9 cellular contexts compared by ENCODE assay signal in genomic region chr1:235650341-235651169, GRCh38. TPM values are rescaled to one million over a fixed set of nuclear protein-coding genes. Genes with fewer than 3 reads are reported as not detected.
DNase-seq lines count a peak whose midpoint lies in the region; ATAC-seq, FAIRE-seq and TF ChIP-seq lines count a peak whose summit lies in the region.
"Had no signal": no experiment of that assay in that cellular context is flagged by ENCODE, and none has a peak within 500 bp of the region (broad histone marks: within the 10 kb centered on the region; RNA-seq: fewer than 3 reads in every experiment).

No MANE protein-coding gene starts in this region.

- TF ChIP-seq POLR2A in H1 (IDR thresholded peaks at IDR 0.05; ENCODE audit: control extremely low read depth in 1 of 2, low read depth in 2 of 2, low read length in 2 of 2), result peak; percentile 49 to 73

- H3K18ac ChIP-seq in H1 (ENCODE audit: extremely low read depth, low read length), result peak overlapping the region; percentile 87

- H2BK5ac ChIP-seq in H1 (ENCODE audit: low read depth, low read length), result peak overlapping the region; percentile 87

- H4K8ac ChIP-seq in H1 (ENCODE audit: extremely low read depth, insufficient read depth, low read length), result peak overlapping the region; percentile 84

- H3K9me3 Mint-ChIP-seq in natural killer cell treated with Interleukin-12 subunit alpha and Interleukin-12 subunit beta and Interleukin-15 and Interleukin-18, amount 100 ng/mL, for 72 hours, result no peaks in the 10 kb centered on the region

- WGBS in H1 (ENCODE audit: extremely low coverage in 1 of 2, insufficient coverage in 1 of 2, insufficient read length in 1 of 2, insufficient replicate concordance in 2 of 2, low coverage in 1 of 2, low lambda C conversion rate in 2 of 2, missing lambda C conversion rate in 1 of 2), 2 experiments, result 4% methylated on average over 46 of the region's 71 CpGs; no CpG with 5 or more reads in 1 of the 2 experiments

- H3K27ac Mint-ChIP-seq in natural killer cell treated with Interleukin-12 subunit alpha and Interleukin-12 subunit beta and Interleukin-15 and Interleukin-18, amount 100 ng/mL, for 72 hours, result no peak overlapping the region

- peak overlapping the region; percentile 72; the same call in 1 of the 2 replicates for H3K27ac ChIP-seq in H1 (ENCODE audit: low read depth, low read length)

- peak overlapping the region; percentile 93 for H3K4ac ChIP-seq in H1 (replicated peaks; ENCODE audit: insufficient read length, low read depth, low read length)

- H3K27me3 Mint-ChIP-seq in natural killer cell treated with Interleukin-12 subunit alpha and Interleukin-12 subunit beta and Interleukin-15 and Interleukin-18, amount 100 ng/mL, for 72 hours, result peaks cover 43 to 73% of the 10 kb centered on the region in 2 donors

- H2BK15ac ChIP-seq in H1 (ENCODE audit: low read length), result peak overlapping the region; percentile 72

- peak overlapping the region; percentile 61; the same call in 1 of the 2 replicates for H2BK20ac ChIP-seq in H1 (ENCODE audit: low read length)

- CTCF ChIA-PET in H1 (lab: Charles Lee; ENCODE audit: partially characterized antibody), result interaction anchor here (0.9 to 1.9 kb wide), 3 partner anchors 13 to 104 kb away, joined by 4 to 9 read pairs (median 5); no protein-coding TSS in a partner anchor

- H3K36me3 ChIP-seq in H1 (ENCODE audit: control insufficient read depth in 2 of 4, insufficient read depth in 4 of 4, low read length in 3 of 4), result no peaks in the 10 kb centered on the region

- peaks cover 0 to 28% of the 10 kb centered on the region in 2 experiments; a peak in 2 of 4 replicates for H3K79me2 ChIP-seq in H1 (ENCODE audit: control insufficient read depth in 1 of 2, insufficient read depth in 2 of 2, low read length in 2 of 2)

- H3K23ac ChIP-seq in H1 (ENCODE audit: insufficient read length), result no peak overlapping the region

- H3K4me1 ChIP-seq in H1 (replicated peaks in 1 of 4; ENCODE audit: control insufficient read depth in 3 of 4, insufficient read depth in 4 of 4, low read length in 3 of 4), result peaks cover 0 to 18% (median 6%) of the 10 kb centered on the region in 4 experiments

- H3K23me2 ChIP-seq in H1 (ENCODE audit: low read depth, low read length), result peaks cover 19% of the 10 kb centered on the region

- TF ChIP-seq RAD21 in H1 (IDR thresholded peaks at IDR 0.05 in 1 of 2, conservative IDR thresholded peaks at IDR 0.05 in 1 of 2; ENCODE audit: low read depth in 2 of 2, low read length in 2 of 2), result no peak

- H3K4me3 ChIP-seq in GM12875 (ENCODE audit: low read depth, low read length) (peak overlapping the region; percentile 3), H1 (ENCODE audit: extremely low read depth in 1 of 4, insufficient read depth in 2 of 4, low read depth in 3 of 4, low read length in 4 of 4) (peak overlapping the region; percentile 45 to 87 (median 54))

- H3K4me3 Mint-ChIP-seq in natural killer cell treated with Interleukin-12 subunit alpha and Interleukin-12 subunit beta and Interleukin-15 and Interleukin-18, amount 100 ng/mL, for 72 hours, result peak overlapping the region; percentile 50

- H3K4me1 Mint-ChIP-seq in natural killer cell treated with Interleukin-12 subunit alpha and Interleukin-12 subunit beta and Interleukin-15 and Interleukin-18, amount 100 ng/mL, for 72 hours (ENCODE audit: low read depth in 2 of 2), result peaks cover 8 to 14% of the 10 kb centered on the region in 2 donors

- no peaks in the 10 kb centered on the region for H3K9me3 ChIP-seq in H1 (ENCODE audit: insufficient read depth in 2 of 2, low read depth in 1 of 2, low read length in 1 of 2)

- peaks cover 0 to 2% of the 10 kb centered on the region in 2 experiments for H4K20me1 ChIP-seq in H1 (replicated peaks in 1 of 2; ENCODE audit: control insufficient read depth in 1 of 2, insufficient read depth in 2 of 2, low read length in 2 of 2)

- peak overlapping the region; percentile 62 for H4K91ac ChIP-seq in H1 (replicated peaks; ENCODE audit: insufficient read length, low read length)

- no peak for TF ChIP-seq EP300 in H1 (IDR thresholded peaks at IDR 0.05; ENCODE audit: borderline replicate concordance in 1 of 2, low read depth in 2 of 2, low read length in 2 of 2)

- DNase-seq in NCI-H748 treated with DMSO at 0.1 percent for 48 hours (lab: John Stamatoyannopoulos, UW) (peak; percentile 21), H1 (ENCODE audit: low read depth in 1 of 2, low spot score in 2 of 2) (peak in 1 of 2 experiments; percentile 87), OCI-M2 (lab: John Stamatoyannopoulos, UW; ENCODE audit: unreplicated experiment) (no peak), SIG-M5 treated with dmso at 0.1 percent for 504 hours (lab: John Stamatoyannopoulos, UW; ENCODE audit: unreplicated experiment) (no peak)
- no peak for DNase-seq in natural killer cell treated with Interleukin-12 subunit alpha and Interleukin-12 subunit beta and Interleukin-15 and Interleukin-18, amount 100 ng/mL, for 72 hours (ENCODE audit: low spot score)

- peak overlapping the region; percentile 82 for H4K5ac ChIP-seq in H1 (ENCODE audit: insufficient read length, low read depth, low read length)

- H2AFZ ChIP-seq in H1 (ENCODE audit: low read length), result 0 out of 2 replicates have a peak overlapping the region, but pooled peaks have one; percentile 60

- H2BK12ac ChIP-seq in H1 (ENCODE audit: low read depth, low read length), result peak overlapping the region; percentile 96

- H3K4me2 ChIP-seq in H1 (ENCODE audit: insufficient read depth in 1 of 2, low read depth in 2 of 2, low read length in 2 of 2), result peak overlapping the region; percentile 82 to 91

- peak; percentile 2 to 50 for ATAC-seq in natural killer cell treated with Interleukin-12 subunit alpha and Interleukin-12 subunit beta and Interleukin-15 and Interleukin-18, amount 100 ng/mL, for 72 hours
- no peak for ATAC-seq in GM21515 (IDR thresholded peaks at IDR 0.05; ENCODE audit: unreplicated experiment)
- no peak for ATAC-seq in HG02588 (IDR thresholded peaks at IDR 0.05; ENCODE audit: unreplicated experiment)

- FAIRE-seq in H1 (lab: Jason Lieb, UNC), result peak; percentile 73

- no peaks in the 10 kb centered on the region for H3K36me3 Mint-ChIP-seq in natural killer cell treated with Interleukin-12 subunit alpha and Interleukin-12 subunit beta and Interleukin-15 and Interleukin-18, amount 100 ng/mL, for 72 hours

- no peaks in the 10 kb centered on the region for H3K27me3 ChIP-seq in H1 (replicated peaks in 1 of 4; ENCODE audit: control insufficient read depth in 3 of 4, extremely low read depth in 1 of 4, insufficient read depth in 3 of 4, low read length in 3 of 4)

- H2BK120ac ChIP-seq in H1 (replicated peaks; ENCODE audit: low read depth, low read length), result peak overlapping the region; percentile 26

- POLR2A ChIA-PET in H1 (lab: Charles Lee; ENCODE audit: partially characterized antibody), result interaction anchor here (0.9 to 1.8 kb wide), 7 partner anchors 8 to 51 kb away, joined by 3 to 5 read pairs (median 3); no protein-coding TSS in a partner anchor

- TF ChIP-seq CTCF in GM12875 (IDR thresholded peaks at IDR 0.05; ENCODE audit: borderline replicate concordance, insufficient read depth, low read depth, low read length) (no peak), H1 (IDR thresholded peaks at IDR 0.05; ENCODE audit: control extremely low read depth in 1 of 3, insufficient read depth in 1 of 3, low read depth in 1 of 3, low read length in 3 of 3) (no peak)

- H3K14ac ChIP-seq in H1 (ENCODE audit: insufficient read length), result no peak overlapping the region

- no peaks in the 10 kb centered on the region for H3K79me1 ChIP-seq in H1 (ENCODE audit: low read depth, low read length)

- H3K9ac ChIP-seq in H1 (replicated peaks in 1 of 4; ENCODE audit: extremely low read depth in 1 of 4, low read depth in 3 of 4, low read length in 3 of 4), result peak overlapping the region; percentile 65 to 77 (median 74)

- H3K56ac ChIP-seq in H1 (replicated peaks; ENCODE audit: insufficient read length, low read depth, low read length), result peak overlapping the region; percentile 81

- peak overlapping the region; percentile 46; the same call in 1 of the 2 replicates for H2AK5ac ChIP-seq in H1 (ENCODE audit: low read depth, low read length)

TF ChIP-seq in H1, 55 proteins besides CTCF, POLR2A, EP300 and RAD21 (continues in another document):
- peak; percentile 48; the same call in 1 of the 2 replicates for TF ChIP-seq CHD1 (IDR thresholded peaks at IDR 0.05; ENCODE audit: low read depth, low read length)
- no peak for TF ChIP-seq RFX5 (IDR thresholded peaks at IDR 0.05; ENCODE audit: borderline replicate concordance, low read depth, low read length)
- TF ChIP-seq MAFK (IDR thresholded peaks at IDR 0.05; ENCODE audit: low read depth, low read length), result no peak
- peak; percentile 86 for TF ChIP-seq POLR2AphosphoS5 (IDR thresholded peaks at IDR 0.05; ENCODE audit: low read depth, low read length)
- no peak for TF ChIP-seq TCF12 (IDR thresholded peaks at IDR 0.05; ENCODE audit: low read depth, low read length)
- TF ChIP-seq CEBPB (IDR thresholded peaks at IDR 0.05; ENCODE audit: low read depth, low read length), result no peak
- peak; percentile 60 for TF ChIP-seq BACH1 (IDR thresholded peaks at IDR 0.05; ENCODE audit: low read length)
- peak; percentile 59 for TF ChIP-seq TAF1 (IDR thresholded peaks at IDR 0.05; ENCODE audit: low read depth, low read length)
- peak; percentile 31 for TF ChIP-seq KDM4A (IDR thresholded peaks at IDR 0.05; ENCODE audit: low read depth, low read length, severe bottlenecking)
- no peak for TF ChIP-seq RNF2 (IDR thresholded peaks at IDR 0.05; ENCODE audit: borderline replicate concordance, low read depth, low read length, missing control alignments, poor library complexity, severe bottlenecking)
- no peak for TF ChIP-seq NANOG (IDR thresholded peaks at IDR 0.05; ENCODE audit: insufficient read depth, low read depth, low read length, poor library complexity, severe bottlenecking)
- TF ChIP-seq MAX (IDR thresholded peaks at IDR 0.05), result peak; percentile 89
- TF ChIP-seq ASH2L (IDR thresholded peaks at IDR 0.05; ENCODE audit: low read length), result peak; percentile 58
- peak; percentile 52 for TF ChIP-seq CREB1 (IDR thresholded peaks at IDR 0.05)
- TF ChIP-seq EZH2 (IDR thresholded peaks at IDR 0.05; ENCODE audit: low read depth, low read length, severe bottlenecking), result peak; percentile 22

RNA-seq across cellular contexts. Expression of gene GNG4, which starts 1.0 kb away (rescaled TPM):
- total RNA-seq in H1 (2021; fragmentation: NEBNext Ultra II Directional; extraction: Animal tissue kit (Norgen Biotek cat#: 25700)), result 96.5 and 96.8 TPM in 2 replicates
- 95.5 and 121 TPM in 2 replicates for polyA plus RNA-seq in H1 (2011; rRNA removed)
- polyA plus RNA-seq in H1 (2011; cell fraction: cytosol; rRNA removed), result 90.5 TPM
- 63.4 TPM for polyA plus RNA-seq in H1 (2011; cell fraction: nucleus; rRNA removed)
- 68.1 to 92.9 TPM (median 76.7 TPM) in 4 replicates for polyA plus RNA-seq in H1 (2012, experiment 1 of 2)
- polyA plus RNA-seq in H1 (2012, experiment 2 of 2), result 94.3 TPM
- polyA plus RNA-seq in H1 (2013, experiment 1 of 2), result 57.1 TPM
- 59.0 TPM for polyA plus RNA-seq in H1 (2013, experiment 2 of 2)
- 81.3 and 104 TPM in 2 replicates for polyA minus RNA-seq in H1 (2011; rRNA and poly(A)+ RNA removed)
- polyA minus RNA-seq in H1 (2011; cell fraction: cytosol; rRNA and poly(A)+ RNA removed), result 48.2 TPM
- 19.7 TPM for polyA minus RNA-seq in H1 (2011; cell fraction: nucleus; rRNA and poly(A)+ RNA removed)
- under 1 TPM in 1 of 2 donors, not detected in 1; 0.19 TPM for total RNA-seq in natural killer cell treated with Interleukin-12 subunit alpha and Interleukin-12 subunit beta and Interleukin-15 and Interleukin-18, amount 100 ng/mL, for 72 hours
- total RNA-seq: pulmonary artery endothelial cell had no signal

Comparison
In these comparisons a context has a peak if more than half of its experiments do, and no peak if none do; other contexts are left out.
1. ATAC-seq: peak in natural killer cell treated with Interleukin-12 subunit alpha and Interleukin-12 subunit beta and Interleukin-15 and Interleukin-18, amount 100 ng/mL, for 72 hours (2 of 2); none in GM21515 (single experiment) and HG02588 (single experiment).
2. RNA of gene GNG4, which starts 1.0 kb away (total RNA-seq): 96.5 to 96.8 TPM in H1; 0.19 TPM in natural killer cell treated with Interleukin-12 subunit alpha and Interleukin-12 subunit beta and Interleukin-15 and Interleukin-18, amount 100 ng/mL, for 72 hours; every median in the first group is over 10 times any median in the second.